Comparison of ENCODE assay signal across 10 cellular contexts in the genomic region with DNA sequence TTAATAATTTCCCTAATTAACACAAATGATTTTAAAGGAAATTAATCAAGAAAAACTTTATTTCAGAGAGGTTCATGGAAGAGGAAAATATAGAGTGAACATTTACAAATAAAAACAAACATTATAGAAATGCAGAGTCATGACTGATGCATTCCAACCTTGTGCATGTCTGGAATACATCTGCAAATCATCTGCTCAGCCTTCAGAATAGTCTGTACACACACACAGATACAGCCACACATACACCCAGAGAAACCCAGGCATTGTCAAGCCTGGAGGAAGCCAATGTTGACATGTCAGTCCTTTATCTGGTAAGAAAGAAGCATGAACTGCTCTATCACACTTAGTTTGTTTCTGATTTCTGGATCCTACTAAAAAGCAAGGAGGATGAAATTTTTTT.
A peak's percentile ranks its signal among the peaks of the same experiment; 100 is the strongest.
DNase-seq lines count a peak whose midpoint lies in the region; ATAC-seq and TF ChIP-seq lines count a peak whose summit lies in the region.
"Had no signal": no experiment of that assay in that cellular context is flagged by ENCODE, and none has a peak within 500 bp of the region (broad histone marks: within the 10 kb centered on the region; RNA-seq: fewer than 3 reads in every experiment).

No MANE protein-coding gene starts in this region.

- no peak overlapping the region for H3K27ac Mint-ChIP-seq in nephron progenitor cell
- H3K27ac Mint-ChIP-seq: activated CD4-positive, alpha-beta T cell treated with anti-CD3 and anti-CD28 coated beads for 36 hours had no signal

- in situ Hi-C loops in SK-MEL-5 (cut with HindIII; ENCODE audit: low pct_unique_long_range_greater_than_20kb, low sequenced_read_pairs): no loop called here

- no peak for ATAC-seq in GM18870 (IDR thresholded peaks at IDR 0.05; ENCODE audit: unreplicated experiment)
- no peak for ATAC-seq in HG03095 (IDR thresholded peaks at IDR 0.05; ENCODE audit: unreplicated experiment)
- ATAC-seq: activated CD4-positive, alpha-beta T cell treated with anti-CD3 and anti-CD28 coated beads for 36 hours had no signal

- peaks cover 25% of the 10 kb centered on the region for H3K4me1 Mint-ChIP-seq in nephron progenitor cell
- H3K4me1 Mint-ChIP-seq: activated CD4-positive, alpha-beta T cell treated with anti-CD3 and anti-CD28 coated beads for 36 hours had no signal

- DNase-seq in AG20443 (ENCODE audit: low spot score) (peak; percentile 67), SK-MEL-5 (ENCODE audit: low read depth, low spot score) (peak; percentile 11), foreskin fibroblast (peak; percentile 76 to 84), pons (ENCODE audit: low spot score) (peak; percentile 24), nephron progenitor cell (no peak), cortex of kidney (lab: John Stamatoyannopoulos, UW) (no peak)
- DNase-seq: activated CD4-positive, alpha-beta T cell treated with anti-CD3 and anti-CD28 coated beads for 36 hours; DMS153 had no signal

- TF ChIP-seq CTCF in foreskin fibroblast (IDR thresholded peaks at IDR 0.05; ENCODE audit: low read depth, low read length) (no peak), nephron progenitor cell (IDR thresholded peaks at IDR 0.05) (no peak)

- peaks cover 4% of the 10 kb centered on the region for H3K36me3 Mint-ChIP-seq in nephron progenitor cell (ENCODE audit: low read depth)

- no peak overlapping the region for H3K4me3 Mint-ChIP-seq in nephron progenitor cell
- H3K4me3 Mint-ChIP-seq: activated CD4-positive, alpha-beta T cell treated with anti-CD3 and anti-CD28 coated beads for 36 hours had no signal

- H3K9me3 Mint-ChIP-seq in nephron progenitor cell: peaks cover 9% of the 10 kb centered on the region

- H3K4me3 ChIP-seq in foreskin fibroblast (ENCODE audit: low read depth in 1 of 2, low read length in 2 of 2): peak overlapping the region in 1 of 2 donors; percentile 13

- no peaks in the 10 kb centered on the region for H3K27me3 Mint-ChIP-seq in nephron progenitor cell (ENCODE audit: low read depth, poor library complexity)
- H3K27me3 Mint-ChIP-seq: activated CD4-positive, alpha-beta T cell treated with anti-CD3 and anti-CD28 coated beads for 36 hours had no signal

Comparison
In these comparisons a context has a peak if more than half of its experiments do, and no peak if none do; other contexts are left out.
1. DNase-seq: peak in AG20443 (single experiment), SK-MEL-5 (single experiment), foreskin fibroblast (2 of 2) and pons (single experiment); none in nephron progenitor cell (single experiment) and cortex of kidney (single experiment).